7 cellular contexts compared by ENCODE assay signal in the genomic region with DNA sequence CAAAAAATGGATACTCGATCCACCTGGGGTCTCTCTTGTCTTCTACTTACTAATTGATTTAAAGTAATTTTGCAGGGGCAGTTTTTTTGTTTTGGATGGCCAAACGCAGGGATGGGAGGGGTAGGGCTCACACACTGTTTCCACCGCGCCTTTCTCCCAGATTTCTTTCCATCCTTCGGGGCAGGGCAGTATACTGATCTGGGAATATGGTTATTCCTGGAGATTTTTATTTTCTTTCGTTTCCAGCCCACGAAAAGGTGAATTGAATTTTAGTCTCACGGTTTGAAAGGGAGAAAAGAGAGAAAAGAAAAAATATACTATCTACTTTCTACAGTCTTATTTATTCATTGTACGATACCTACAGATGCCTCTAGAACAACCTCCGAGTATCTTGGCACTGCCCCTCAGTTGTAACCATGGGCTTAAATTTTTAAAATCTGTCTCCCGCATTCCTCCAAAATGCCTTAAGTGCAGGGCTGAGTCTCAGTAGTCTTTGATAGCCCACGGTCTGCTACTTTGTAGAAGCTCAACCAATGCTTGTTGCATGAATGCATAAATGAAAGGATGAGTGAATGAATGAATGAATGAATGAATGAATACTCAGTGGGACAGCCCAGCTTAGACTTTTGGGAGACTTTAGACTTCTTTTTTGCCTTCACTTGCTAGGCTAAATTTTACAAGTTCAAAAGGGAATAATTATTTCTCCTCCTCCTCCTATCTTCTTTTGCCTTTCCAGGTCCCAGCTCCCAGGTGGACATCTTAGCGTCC. TPM values are rescaled to one million over a fixed set of nuclear protein-coding genes. Genes with fewer than 3 reads are reported as not detected.
DNase-seq lines count a peak whose midpoint lies in the region; ATAC-seq and TF ChIP-seq lines count a peak whose summit lies in the region.

No MANE protein-coding gene starts in this region.

- H3K4me3 ChIP-seq in GM23338 (peak overlapping the region; percentile 71), RWPE2 (ENCODE audit: severe bottlenecking) (peak overlapping the region; percentile 56), fibroblast of pulmonary artery (replicated peaks; ENCODE audit: low read depth, low read length) (peak overlapping the region; percentile 57), skeletal muscle satellite cell (ENCODE audit: low read length) (peak overlapping the region; percentile 85)

- peaks cover 26% of the 10 kb centered on the region for H3K27me3 Mint-ChIP-seq in GM23338 (ENCODE audit: insufficient read depth, low read depth, poor library complexity)

- peak; percentile 30 for ATAC-seq in GM23338
- peak; percentile 24; the same call in 2 of the 3 replicates for ATAC-seq in RWPE2 (ENCODE audit: low read depth)

- H3K36me3 Mint-ChIP-seq in GM23338 (ENCODE audit: low read depth) = no peaks in the 10 kb centered on the region; the same call in 2 of the 3 replicates

- H3K36me3 ChIP-seq in GM23338 (ENCODE audit: insufficient read depth) (no peaks in the 10 kb centered on the region), RWPE2 (ENCODE audit: low read depth) (no peaks in the 10 kb centered on the region), skeletal muscle satellite cell (ENCODE audit: insufficient read depth, low read length) (no peaks in the 10 kb centered on the region)

- peaks cover 9% of the 10 kb centered on the region; the same call in 1 of the 2 replicates for H3F3A ChIP-seq in GM23338 (replicated peaks; ENCODE audit: low read depth)

- H2AFZ ChIP-seq in GM23338 = peak overlapping the region; percentile 33; the same call in 1 of the 2 replicates

- H3K4me1 ChIP-seq in GM23338 (ENCODE audit: insufficient read depth) (peaks cover 10% of the 10 kb centered on the region), RWPE2 (ENCODE audit: insufficient read depth, poor library complexity, severe bottlenecking) (peaks cover 7% of the 10 kb centered on the region), skeletal muscle satellite cell (ENCODE audit: control insufficient read depth, insufficient read depth, low read length) (peaks cover 3% of the 10 kb centered on the region)

- no peak for TF ChIP-seq CTCF in GM23338 (conservative IDR thresholded peaks at IDR 0.05; ENCODE audit: low read depth in 2 of 2)
- TF ChIP-seq CTCF in RWPE2 (IDR thresholded peaks at IDR 0.05; ENCODE audit: poor library complexity, severe bottlenecking) = no peak
- TF ChIP-seq CTCF in fibroblast of pulmonary artery (IDR thresholded peaks at IDR 0.05; ENCODE audit: low read length, missing control alignments) = no peak

- peaks cover 15% of the 10 kb centered on the region; the same call in 2 of the 3 replicates for H3K9me3 Mint-ChIP-seq in GM23338

- H4K20me1 ChIP-seq in GM23338 (replicated peaks; ENCODE audit: insufficient read depth) = no peaks in the 10 kb centered on the region

- peak; percentile 90 for DNase-seq in GM23338 (ENCODE audit: low spot score)
- no peak for DNase-seq in RWPE2 (ENCODE audit: low spot score)
- DNase-seq in fibroblast of pulmonary artery (ENCODE audit: low read depth) = no peak
- no peak for DNase-seq in NCI-H128 (lab: John Stamatoyannopoulos, UW; ENCODE audit: unreplicated experiment)
- no peak for DNase-seq in stimulated activated CD8-positive, alpha-beta memory T cell treated with anti-CD3 and anti-CD28 coated beads, Interleukin-4, amount 100 ng/mL, for 48 hours
- no peak for DNase-seq in kidney glomerular epithelial cell (lab: John Stamatoyannopoulos, UW)

- no peaks in the 10 kb centered on the region for H3K9me3 ChIP-seq in RWPE2 (ENCODE audit: severe bottlenecking)
- H3K9me3 ChIP-seq in skeletal muscle satellite cell (replicated peaks; ENCODE audit: low read length) = no peaks in the 10 kb centered on the region

- no peaks in the 10 kb centered on the region for H3K9me2 ChIP-seq in GM23338 (ENCODE audit: insufficient read depth)

- no peak overlapping the region for H3K27ac Mint-ChIP-seq in GM23338

- H3K9ac ChIP-seq in skeletal muscle satellite cell (ENCODE audit: low read depth, low read length) = peak overlapping the region; percentile 13

- H3K4me2 ChIP-seq in GM23338 (peak overlapping the region; percentile 83), skeletal muscle satellite cell (ENCODE audit: low read length) (peak overlapping the region; percentile 87)

- H3K4me3 Mint-ChIP-seq in GM23338 = peak overlapping the region; percentile 90

- no peak overlapping the region for H3K27ac ChIP-seq in GM23338 (ENCODE audit: low read depth)
- H3K27ac ChIP-seq in RWPE2 (ENCODE audit: poor library complexity, severe bottlenecking) = peak overlapping the region; percentile 56

- no peaks in the 10 kb centered on the region for H3K79me2 ChIP-seq in GM23338 (replicated peaks; ENCODE audit: insufficient read depth)

- H3K27me3 ChIP-seq in GM23338 (ENCODE audit: insufficient read depth) (no peaks in the 10 kb centered on the region), RWPE2 (ENCODE audit: insufficient read depth, poor library complexity, severe bottlenecking) (no peaks in the 10 kb centered on the region), skeletal muscle satellite cell (ENCODE audit: control insufficient read depth, insufficient read depth, low read length) (no peaks in the 10 kb centered on the region)

- peaks cover 26% of the 10 kb centered on the region for H3K4me1 Mint-ChIP-seq in GM23338

TF ChIP-seq in GM23338, 12 proteins besides CTCF, POLR2A, EP300 and RAD21 (continues in another document):
- TF ChIP-seq POLR2AphosphoS5 (IDR thresholded peaks at IDR 0.05; ENCODE audit: low read depth) (no peak), JUNB (IDR thresholded peaks at IDR 0.05; ENCODE audit: unreplicated experiment) (no peak), ZNF114 (CRISPR knock-in tag; IDR thresholded peaks at IDR 0.05) (no peak), NANOG (IDR thresholded peaks at IDR 0.05; ENCODE audit: borderline replicate concordance) (no peak), ZNF331 (CRISPR knock-in tag; IDR thresholded peaks at IDR 0.05; ENCODE audit: low read depth) (no peak), EZH2 (IDR thresholded peaks at IDR 0.05; ENCODE audit: low read depth, unreplicated experiment) (no peak)
- TF ChIP-seq, protein P1, sequence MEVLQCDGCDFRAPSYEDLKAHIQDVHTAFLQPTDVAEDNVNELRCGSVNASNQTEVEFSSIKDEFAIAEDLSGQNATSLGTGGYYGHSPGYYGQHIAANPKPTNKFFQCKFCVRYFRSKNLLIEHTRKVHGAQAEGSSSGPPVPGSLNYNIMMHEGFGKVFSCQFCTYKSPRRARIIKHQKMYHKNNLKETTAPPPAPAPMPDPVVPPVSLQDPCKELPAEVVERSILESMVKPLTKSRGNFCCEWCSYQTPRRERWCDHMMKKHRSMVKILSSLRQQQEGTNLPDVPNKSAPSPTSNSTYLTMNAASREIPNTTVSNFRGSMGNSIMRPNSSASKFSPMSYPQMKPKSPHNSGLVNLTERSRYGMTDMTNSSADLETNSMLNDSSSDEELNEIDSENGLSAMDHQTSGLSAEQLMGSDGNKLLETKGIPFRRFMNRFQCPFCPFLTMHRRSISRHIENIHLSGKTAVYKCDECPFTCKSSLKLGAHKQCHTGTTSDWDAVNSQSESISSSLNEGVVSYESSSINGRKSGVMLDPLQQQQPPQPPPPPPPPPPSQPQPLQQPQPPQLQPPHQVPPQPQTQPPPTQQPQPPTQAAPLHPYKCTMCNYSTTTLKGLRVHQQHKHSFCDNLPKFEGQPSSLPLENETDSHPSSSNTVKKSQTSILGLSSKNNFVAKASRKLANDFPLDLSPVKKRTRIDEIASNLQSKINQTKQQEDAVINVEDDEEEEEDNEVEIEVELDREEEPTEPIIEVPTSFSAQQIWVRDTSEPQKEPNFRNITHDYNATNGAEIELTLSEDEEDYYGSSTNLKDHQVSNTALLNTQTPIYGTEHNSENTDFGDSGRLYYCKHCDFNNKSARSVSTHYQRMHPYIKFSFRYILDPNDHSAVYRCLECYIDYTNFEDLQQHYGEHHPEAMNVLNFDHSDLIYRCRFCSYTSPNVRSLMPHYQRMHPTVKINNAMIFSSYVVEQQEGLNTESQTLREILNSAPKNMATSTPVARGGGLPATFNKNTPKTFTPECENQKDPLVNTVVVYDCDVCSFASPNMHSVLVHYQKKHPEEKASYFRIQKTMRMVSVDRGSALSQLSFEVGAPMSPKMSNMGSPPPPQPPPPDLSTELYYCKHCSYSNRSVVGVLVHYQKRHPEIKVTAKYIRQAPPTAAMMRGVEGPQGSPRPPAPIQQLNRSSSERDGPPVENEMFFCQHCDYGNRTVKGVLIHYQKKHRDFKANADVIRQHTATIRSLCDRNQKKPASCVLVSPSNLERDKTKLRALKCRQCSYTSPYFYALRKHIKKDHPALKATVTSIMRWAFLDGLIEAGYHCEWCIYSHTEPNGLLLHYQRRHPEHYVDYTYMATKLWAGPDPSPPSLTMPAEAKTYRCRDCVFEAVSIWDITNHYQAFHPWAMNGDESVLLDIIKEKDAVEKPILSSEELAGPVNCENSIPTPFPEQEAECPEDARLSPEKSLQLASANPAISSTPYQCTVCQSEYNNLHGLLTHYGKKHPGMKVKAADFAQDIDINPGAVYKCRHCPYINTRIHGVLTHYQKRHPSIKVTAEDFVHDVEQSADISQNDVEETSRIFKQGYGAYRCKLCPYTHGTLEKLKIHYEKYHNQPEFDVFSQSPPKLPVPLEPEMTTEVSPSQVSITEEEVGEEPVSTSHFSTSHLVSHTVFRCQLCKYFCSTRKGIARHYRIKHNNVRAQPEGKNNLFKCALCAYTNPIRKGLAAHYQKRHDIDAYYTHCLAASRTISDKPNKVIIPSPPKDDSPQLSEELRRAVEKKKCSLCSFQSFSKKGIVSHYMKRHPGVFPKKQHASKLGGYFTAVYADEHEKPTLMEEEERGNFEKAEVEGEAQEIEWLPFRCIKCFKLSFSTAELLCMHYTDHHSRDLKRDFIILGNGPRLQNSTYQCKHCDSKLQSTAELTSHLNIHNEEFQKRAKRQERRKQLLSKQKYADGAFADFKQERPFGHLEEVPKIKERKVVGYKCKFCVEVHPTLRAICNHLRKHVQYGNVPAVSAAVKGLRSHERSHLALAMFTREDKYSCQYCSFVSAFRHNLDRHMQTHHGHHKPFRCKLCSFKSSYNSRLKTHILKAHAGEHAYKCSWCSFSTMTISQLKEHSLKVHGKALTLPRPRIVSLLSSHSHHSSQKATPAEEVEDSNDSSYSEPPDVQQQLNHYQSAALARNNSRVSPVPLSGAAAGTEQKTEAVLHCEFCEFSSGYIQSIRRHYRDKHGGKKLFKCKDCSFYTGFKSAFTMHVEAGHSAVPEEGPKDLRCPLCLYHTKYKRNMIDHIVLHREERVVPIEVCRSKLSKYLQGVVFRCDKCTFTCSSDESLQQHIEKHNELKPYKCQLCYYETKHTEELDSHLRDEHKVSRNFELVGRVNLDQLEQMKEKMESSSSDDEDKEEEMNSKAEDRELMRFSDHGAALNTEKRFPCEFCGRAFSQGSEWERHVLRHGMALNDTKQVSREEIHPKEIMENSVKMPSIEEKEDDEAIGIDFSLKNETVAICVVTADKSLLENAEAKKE (CRISPR knock-in tag; IDR thresholded peaks at IDR 0.05) = no peak

RNA-seq across cellular contexts. Expression of a gene that starts 18.1 kb away (rescaled TPM):
- total RNA-seq in GM23338 (2014; rRNA removed; shearing (Covaris generic)) = 98.4 and 127 TPM in 2 replicates
- 43.1 and 47.9 TPM in 2 replicates for polyA plus RNA-seq in GM23338 (2016; fragmentation: Nextera tagmentation; extraction: Ambion mirVana)
- 62.1 and 68.1 TPM in 2 replicates for total RNA-seq in skeletal muscle satellite cell (2012; rRNA removed)
